ENCODE assay signal across 12 cellular contexts in the genomic region with DNA sequence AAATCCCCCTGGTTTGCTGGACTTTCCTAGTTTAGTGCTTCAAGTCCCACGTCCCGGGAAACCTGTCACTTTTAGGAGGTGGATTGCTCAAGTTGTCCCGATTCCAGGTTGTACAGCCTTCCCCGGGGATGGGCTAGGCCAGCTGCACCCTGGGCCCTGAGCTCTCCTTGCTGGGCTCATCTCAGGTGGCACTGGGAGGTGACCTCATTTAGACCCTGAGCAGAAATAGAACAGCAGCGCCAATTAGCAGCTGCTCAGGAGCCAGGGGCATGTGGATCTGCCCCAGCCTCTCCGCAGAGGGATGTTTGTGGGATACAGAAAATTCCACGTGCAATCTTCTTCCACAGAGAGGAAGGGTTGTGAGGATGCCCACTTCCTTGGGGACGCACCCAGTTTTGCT.
"Had no signal": no experiment of that assay in that cellular context is flagged by ENCODE, and none has a peak within 500 bp of the region (broad histone marks: within the 10 kb centered on the region; RNA-seq: fewer than 3 reads in every experiment).

No MANE protein-coding gene starts in this region.

- H3K4me3 Mint-ChIP-seq: activated CD4-positive, alpha-beta memory T cell treated with anti-CD3 and anti-CD28 coated beads for 36 hours; type B pancreatic cell had no signal

- H3K4me1 ChIP-seq: ascending aorta had no signal

- H3K27me3 Mint-ChIP-seq: activated CD4-positive, alpha-beta memory T cell treated with anti-CD3 and anti-CD28 coated beads for 36 hours had no signal

- H3K27ac Mint-ChIP-seq: activated CD4-positive, alpha-beta memory T cell treated with anti-CD3 and anti-CD28 coated beads for 36 hours; type B pancreatic cell had no signal

- H3K27me3 ChIP-seq: ascending aorta, left lung had no signal

- H3K27ac ChIP-seq: ascending aorta, dorsolateral prefrontal cortex had no signal

- H3K36me3 ChIP-seq: ascending aorta, left lung had no signal

- ATAC-seq: left lung, sciatic nerve had no signal

- H3K9me3 Mint-ChIP-seq: type B pancreatic cell had no signal

- H3K36me3 Mint-ChIP-seq: type B pancreatic cell had no signal

- H3K4me3 ChIP-seq: ascending aorta, dorsolateral prefrontal cortex, left lung had no signal

- H3K9me3 ChIP-seq: ascending aorta, left lung had no signal

- DNase-seq: activated CD4-positive, alpha-beta memory T cell treated with anti-CD3 and anti-CD28 coated beads for 36 hours; activated gamma-delta T cell treated with Interleukin-2 at 50 U/mL for 16 hours; activated T-cell treated with anti-CD3 and anti-CD28 coated beads, Interleukin-2, amount 50 U/mL, for 48 hours; dorsolateral prefrontal cortex; mesendoderm; stimulated activated CD4-positive, alpha-beta T cell treated with anti-CD3 and anti-CD28 coated beads, Interleukin-12 subunit alpha, Interleukin-12 subunit beta, amount 100 ng/mL, for 4 hours; stimulated activated naive CD4-positive, alpha-beta T cell; T-helper 9 cell had no signal
